ENCODE assay signal across 26 cellular contexts in the genomic region with DNA sequence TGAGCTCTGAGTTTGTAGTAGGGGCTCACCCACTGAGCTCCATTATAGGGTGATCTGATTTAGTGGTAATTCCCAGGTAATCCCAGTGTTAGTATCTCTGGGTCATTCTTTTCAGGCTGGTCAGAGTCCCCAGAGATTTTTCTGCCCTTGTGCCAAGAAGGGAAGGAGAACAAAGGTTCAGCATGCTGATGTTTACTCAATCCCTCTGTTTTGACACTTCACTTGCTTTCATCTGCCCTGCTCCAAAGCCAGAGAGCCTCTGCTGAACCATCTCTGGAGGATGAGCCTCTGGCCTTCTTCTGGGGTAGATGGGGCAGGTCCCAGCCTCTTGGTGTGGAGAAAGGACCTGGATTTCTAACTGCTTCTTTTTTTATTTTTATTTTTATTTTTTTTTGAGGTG. TPM values are rescaled to one million over a fixed set of nuclear protein-coding genes. Genes with fewer than 3 reads are reported as not detected.
A peak's percentile ranks its signal among the peaks of the same experiment; 100 is the strongest.
DNase-seq lines count a peak whose midpoint lies in the region; TF ChIP-seq lines count a peak whose summit lies in the region.
"Had no signal": no experiment of that assay in that cellular context is flagged by ENCODE, and none has a peak within 500 bp of the region (broad histone marks: within the 10 kb centered on the region; RNA-seq: fewer than 3 reads in every experiment).

No MANE protein-coding gene starts in this region.

- no peak overlapping the region for H3K27ac ChIP-seq in osteoblast (ENCODE audit: low read depth, low read length)
- H3K27ac ChIP-seq: ascending aorta, cardiac muscle cell, coronary artery, heart right ventricle, psoas muscle, thyroid gland had no signal

- H3K36me3 ChIP-seq in osteoblast (ENCODE audit: insufficient read depth, low read length), result no peaks in the 10 kb centered on the region
- H3K36me3 ChIP-seq: ascending aorta, cardiac muscle cell, heart right ventricle, thyroid gland had no signal

- H2AFZ ChIP-seq in osteoblast (ENCODE audit: low read length), result no peak overlapping the region

- DNase-seq in DMS53 (lab: John Stamatoyannopoulos, UW) (peak; percentile 36), NCI-H1092 (lab: John Stamatoyannopoulos, UW) (peak; percentile 61), fibroblast of gingiva (ENCODE audit: low read depth) (peak; percentile 25), osteoblast (ENCODE audit: insufficient read length, low spot score, missing footprints) (peak; percentile 56), hippocampal formation (lab: John Stamatoyannopoulos, UW) (no peak)
- no peak for DNase-seq in activated effector memory CD4-positive, alpha-beta T cell treated with Interleukin-2 at 50 U/mL for 16 hours
- no peak for DNase-seq in activated T-cell treated with anti-CD3 and anti-CD28 coated beads, Interleukin-2, amount 50 U/mL, for 1 hour
- DNase-seq in activated CD4-positive, alpha-beta T cell treated with anti-CD3 and anti-CD28 coated beads, Interleukin-2, amount 50 U/mL, for 1 hour, result no peak
- DNase-seq: effector memory CD4-positive, alpha-beta T cell; EL; foreskin melanocyte; heart right ventricle; left cardiac atrium; mesenchymal stem cell; NCI-H1105 treated with DMSO at 0.1 percent for 48 hours; NCI-H2081 treated with DMSO at 0.1 percent for 48 hours; NCI-H446 treated with DMSO at 0.1 percent for 48 hours; psoas muscle; stimulated activated naive CD4-positive, alpha-beta T cell treated with Interleukin-2 at 50 U/mL for 16 hours; SW 1271; thyroid gland had no signal

- H3K27me3 ChIP-seq in osteoblast (ENCODE audit: insufficient read depth, low read length), result peaks cover 2% of the 10 kb centered on the region
- H3K27me3 ChIP-seq: ascending aorta, cardiac muscle cell, heart right ventricle, thyroid gland had no signal

- TF ChIP-seq CTCF in osteoblast (IDR thresholded peaks at IDR 0.05; ENCODE audit: extremely low read depth, low read depth, low read length), result no peak

- no peak overlapping the region for H3K4me2 ChIP-seq in osteoblast (ENCODE audit: insufficient read depth, low read length)
- H3K4me2 ChIP-seq: GM23338 had no signal

- H3K79me2 ChIP-seq in osteoblast (ENCODE audit: insufficient read depth, low read length), result no peaks in the 10 kb centered on the region

- no peak overlapping the region for H3K4me3 ChIP-seq in osteoblast (ENCODE audit: insufficient read depth, low read length)
- H3K4me3 ChIP-seq: ascending aorta, cardiac muscle cell, coronary artery, GM23338, heart right ventricle, psoas muscle, thyroid gland had no signal

- H3K4me1 ChIP-seq in osteoblast (ENCODE audit: insufficient read depth, low read length), result peaks cover 4% of the 10 kb centered on the region

- H3K9me3 ChIP-seq in osteoblast (ENCODE audit: low read depth, low read length), result no peaks in the 10 kb centered on the region
- H3K9me3 ChIP-seq: ascending aorta, heart right ventricle, psoas muscle, thyroid gland had no signal

- H4K20me1 ChIP-seq in osteoblast (ENCODE audit: insufficient read depth, low read length), result no peaks in the 10 kb centered on the region

RNA-seq across cellular contexts. Expression of gene UPB1, which starts 10.2 kb away (rescaled TPM):
- under 0.01 TPM in 1 of 2 replicates, not detected in the other for total RNA-seq in osteoblast
- total RNA-seq: ascending aorta, epithelial cell of proximal tubule, GM23338, thyroid gland had no signal

RNA-seq across cellular contexts. Expression of gene GUCD1, which starts 49.6 kb away (rescaled TPM):
- 146 and 155 TPM in 2 replicates for total RNA-seq in osteoblast

RNA-seq across cellular contexts. Expression of gene SNRPD3, which starts 50.5 kb away (rescaled TPM):
- total RNA-seq in osteoblast, result 51.9 and 57.5 TPM in 2 replicates

Comparison
In these comparisons a context has a peak if more than half of its experiments do, and no peak if none do; other contexts are left out.
1. DNase-seq: peak in DMS53 (single experiment), NCI-H1092 (single experiment), fibroblast of gingiva (single experiment) and osteoblast (single experiment); none in activated effector memory CD4-positive, alpha-beta T cell treated with Interleukin-2 at 50 U/mL for 16 hours (single experiment), activated T-cell treated with anti-CD3 and anti-CD28 coated beads, Interleukin-2, amount 50 U/mL, for 1 hour (single experiment), activated CD4-positive, alpha-beta T cell treated with anti-CD3 and anti-CD28 coated beads, Interleukin-2, amount 50 U/mL, for 1 hour (single experiment) and hippocampal formation (0 of 2).